In the genomic region with DNA sequence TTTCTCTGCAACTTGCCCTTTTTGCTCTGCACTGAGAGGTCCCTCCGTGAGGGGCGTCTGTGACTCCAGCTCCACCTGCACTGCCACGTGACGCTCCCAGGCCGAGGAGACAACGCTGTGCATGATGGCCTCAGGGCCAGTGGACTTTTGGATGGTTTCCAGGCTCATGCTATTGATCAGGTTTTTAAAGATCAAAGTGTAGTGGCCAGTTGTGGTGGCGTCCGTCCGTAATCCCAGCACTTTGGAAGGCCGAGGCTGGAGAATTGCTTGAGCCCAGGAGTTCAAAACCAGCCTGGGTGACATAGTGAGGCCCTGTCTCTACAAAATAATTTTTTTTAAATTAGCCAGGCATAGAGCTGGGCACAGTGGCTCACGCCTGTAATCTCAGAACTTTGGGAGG, we compare ENCODE assay signal across 1 cellular context.
TF ChIP-seq lines count a peak whose summit lies in the region.

No MANE protein-coding gene starts in this region.

TF ChIP-seq in HepG2, 621 proteins besides CTCF, POLR2A, EP300 and RAD21 (continued from another document and continues in another):
- TF ChIP-seq ATF2 (CRISPR knock-in tag; IDR thresholded peaks at IDR 0.05) (peak; percentile 55; the same call in 1 of the 2 replicates), ZNF546 (CRISPR knock-in tag; conservative IDR thresholded peaks at IDR 0.05) (0 out of 2 replicates have a peak, but pooled peaks have one; percentile 24), NFYC (CRISPR knock-in tag; IDR thresholded peaks at IDR 0.05) (no peak), ARNT2 (CRISPR knock-in tag; IDR thresholded peaks at IDR 0.05; ENCODE audit: low read depth) (no peak), ZSCAN25 (CRISPR knock-in tag; IDR thresholded peaks at IDR 0.05) (peak; percentile 64; the same call in 1 of the 2 replicates), ZNF24 (IDR thresholded peaks at IDR 0.05) (no peak), REXO4 (CRISPR knock-in tag; IDR thresholded peaks at IDR 0.05; ENCODE audit: borderline replicate concordance) (no peak), TRAFD1 (CRISPR knock-in tag; IDR thresholded peaks at IDR 0.05; ENCODE audit: borderline replicate concordance) (no peak), ZNF446 (CRISPR knock-in tag; IDR thresholded peaks at IDR 0.05) (no peak), HNRNPUL1 (IDR thresholded peaks at IDR 0.05; ENCODE audit: low read depth, low read length) (no peak), ZNF800 (CRISPR knock-in tag; IDR thresholded peaks at IDR 0.05) (peak; percentile 82; the same call in 1 of the 2 replicates), FLYWCH1 (CRISPR knock-in tag; IDR thresholded peaks at IDR 0.05) (no peak), ZNF775 (CRISPR knock-in tag; IDR thresholded peaks at IDR 0.05; ENCODE audit: borderline replicate concordance) (no peak), HNRNPL (IDR thresholded peaks at IDR 0.05; ENCODE audit: low read depth, low read length) (no peak), KMT2B (CRISPR knock-in tag; IDR thresholded peaks at IDR 0.05) (0 out of 2 replicates have a peak, but pooled peaks have one; percentile 43), ZNF891 (CRISPR knock-in tag; IDR thresholded peaks at IDR 0.05) (0 out of 2 replicates have a peak, but pooled peaks have one; percentile 32), U2AF2 (IDR thresholded peaks at IDR 0.05; ENCODE audit: low read depth, low read length) (no peak), ARID3A (IDR thresholded peaks at IDR 0.05; ENCODE audit: low read depth, low read length) (0 out of 2 replicates have a peak, but pooled peaks have one; percentile 45), ATF3 (CRISPR knock-in tag; IDR thresholded peaks at IDR 0.05) (no peak), SP140L (CRISPR knock-in tag; IDR thresholded peaks at IDR 0.05; ENCODE audit: borderline replicate concordance) (no peak), ZNF362 (CRISPR knock-in tag; IDR thresholded peaks at IDR 0.05; ENCODE audit: borderline replicate concordance) (peak; percentile 63; the same call in 1 of the 2 replicates), PAX8 (CRISPR knock-in tag; IDR thresholded peaks at IDR 0.05; ENCODE audit: borderline replicate concordance) (no peak), SETDB1 (CRISPR knock-in tag; IDR thresholded peaks at IDR 0.05; ENCODE audit: borderline replicate concordance) (no peak), CCDC6 (CRISPR knock-in tag; IDR thresholded peaks at IDR 0.05) (peak; percentile 62; the same call in 1 of the 2 replicates), AGO1 (IDR thresholded peaks at IDR 0.05; ENCODE audit: low read depth, low read length, poor library complexity, severe bottlenecking) (no peak), PAWR (CRISPR knock-in tag; IDR thresholded peaks at IDR 0.05; ENCODE audit: borderline replicate concordance) (no peak), ZNF484 (CRISPR knock-in tag; IDR thresholded peaks at IDR 0.05; ENCODE audit: borderline replicate concordance, low read depth) (no peak), SMARCE1 (IDR thresholded peaks at IDR 0.05; ENCODE audit: borderline replicate concordance) (no peak), GMEB2 (CRISPR knock-in tag; IDR thresholded peaks at IDR 0.05; ENCODE audit: low read depth) (no peak), ZNF510 (CRISPR knock-in tag; IDR thresholded peaks at IDR 0.05; ENCODE audit: low read depth) (no peak), ZNF713 (CRISPR knock-in tag; IDR thresholded peaks at IDR 0.05) (no peak), CERS6 (CRISPR knock-in tag; IDR thresholded peaks at IDR 0.05) (no peak), SNAPC2 (CRISPR knock-in tag; IDR thresholded peaks at IDR 0.05) (no peak), ZNF124 (CRISPR knock-in tag; IDR thresholded peaks at IDR 0.05) (peak; percentile 47; the same call in 1 of the 2 replicates), ZNF451 (CRISPR knock-in tag; IDR thresholded peaks at IDR 0.05) (no peak), ZNF605 (CRISPR knock-in tag; IDR thresholded peaks at IDR 0.05) (no peak; the same call in 1 of the 2 replicates), ZZZ3 (CRISPR knock-in tag; IDR thresholded peaks at IDR 0.05; ENCODE audit: borderline replicate concordance) (0 out of 2 replicates have a peak, but pooled peaks have one; percentile 26), THYN1 (CRISPR knock-in tag; IDR thresholded peaks at IDR 0.05; ENCODE audit: borderline replicate concordance, low read depth) (no peak)
- TF ChIP-seq, protein P1, sequence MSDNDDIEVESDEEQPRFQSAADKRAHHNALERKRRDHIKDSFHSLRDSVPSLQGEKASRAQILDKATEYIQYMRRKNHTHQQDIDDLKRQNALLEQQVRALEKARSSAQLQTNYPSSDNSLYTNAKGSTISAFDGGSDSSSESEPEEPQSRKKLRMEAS (IDR thresholded peaks at IDR 0.05) = peak; percentile 96
- TF ChIP-seq, protein P2, sequence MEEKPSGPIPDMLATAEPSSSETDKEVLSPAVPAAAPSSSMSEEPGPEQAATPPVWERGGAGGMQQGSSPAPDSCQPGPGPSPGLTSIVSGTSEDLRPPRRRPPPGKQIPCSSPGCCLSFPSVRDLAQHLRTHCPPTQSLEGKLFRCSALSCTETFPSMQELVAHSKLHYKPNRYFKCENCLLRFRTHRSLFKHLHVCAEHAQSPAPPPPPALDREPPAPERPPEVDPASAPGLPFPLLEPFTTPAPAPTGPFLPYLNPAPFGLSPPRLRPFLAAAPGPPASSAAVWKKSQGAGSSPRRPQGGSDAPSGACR (CRISPR knock-in tag; IDR thresholded peaks at IDR 0.05) = no peak
- TF ChIP-seq, protein P3, sequence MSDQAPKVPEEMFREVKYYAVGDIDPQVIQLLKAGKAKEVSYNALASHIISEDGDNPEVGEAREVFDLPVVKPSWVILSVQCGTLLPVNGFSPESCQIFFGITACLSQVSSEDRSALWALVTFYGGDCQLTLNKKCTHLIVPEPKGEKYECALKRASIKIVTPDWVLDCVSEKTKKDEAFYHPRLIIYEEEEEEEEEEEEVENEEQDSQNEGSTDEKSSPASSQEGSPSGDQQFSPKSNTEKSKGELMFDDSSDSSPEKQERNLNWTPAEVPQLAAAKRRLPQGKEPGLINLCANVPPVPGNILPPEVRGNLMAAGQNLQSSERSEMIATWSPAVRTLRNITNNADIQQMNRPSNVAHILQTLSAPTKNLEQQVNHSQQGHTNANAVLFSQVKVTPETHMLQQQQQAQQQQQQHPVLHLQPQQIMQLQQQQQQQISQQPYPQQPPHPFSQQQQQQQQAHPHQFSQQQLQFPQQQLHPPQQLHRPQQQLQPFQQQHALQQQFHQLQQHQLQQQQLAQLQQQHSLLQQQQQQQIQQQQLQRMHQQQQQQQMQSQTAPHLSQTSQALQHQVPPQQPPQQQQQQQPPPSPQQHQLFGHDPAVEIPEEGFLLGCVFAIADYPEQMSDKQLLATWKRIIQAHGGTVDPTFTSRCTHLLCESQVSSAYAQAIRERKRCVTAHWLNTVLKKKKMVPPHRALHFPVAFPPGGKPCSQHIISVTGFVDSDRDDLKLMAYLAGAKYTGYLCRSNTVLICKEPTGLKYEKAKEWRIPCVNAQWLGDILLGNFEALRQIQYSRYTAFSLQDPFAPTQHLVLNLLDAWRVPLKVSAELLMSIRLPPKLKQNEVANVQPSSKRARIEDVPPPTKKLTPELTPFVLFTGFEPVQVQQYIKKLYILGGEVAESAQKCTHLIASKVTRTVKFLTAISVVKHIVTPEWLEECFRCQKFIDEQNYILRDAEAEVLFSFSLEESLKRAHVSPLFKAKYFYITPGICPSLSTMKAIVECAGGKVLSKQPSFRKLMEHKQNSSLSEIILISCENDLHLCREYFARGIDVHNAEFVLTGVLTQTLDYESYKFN (CRISPR knock-in tag; conservative IDR thresholded peaks at IDR 0.05) = peak; percentile 95
- TF ChIP-seq, protein P4, sequence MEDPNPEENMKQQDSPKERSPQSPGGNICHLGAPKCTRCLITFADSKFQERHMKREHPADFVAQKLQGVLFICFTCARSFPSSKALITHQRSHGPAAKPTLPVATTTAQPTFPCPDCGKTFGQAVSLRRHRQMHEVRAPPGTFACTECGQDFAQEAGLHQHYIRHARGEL (CRISPR knock-in tag; IDR thresholded peaks at IDR 0.05) = no peak
